Comparison of ENCODE assay signal across 20 cellular contexts in the genomic region with DNA sequence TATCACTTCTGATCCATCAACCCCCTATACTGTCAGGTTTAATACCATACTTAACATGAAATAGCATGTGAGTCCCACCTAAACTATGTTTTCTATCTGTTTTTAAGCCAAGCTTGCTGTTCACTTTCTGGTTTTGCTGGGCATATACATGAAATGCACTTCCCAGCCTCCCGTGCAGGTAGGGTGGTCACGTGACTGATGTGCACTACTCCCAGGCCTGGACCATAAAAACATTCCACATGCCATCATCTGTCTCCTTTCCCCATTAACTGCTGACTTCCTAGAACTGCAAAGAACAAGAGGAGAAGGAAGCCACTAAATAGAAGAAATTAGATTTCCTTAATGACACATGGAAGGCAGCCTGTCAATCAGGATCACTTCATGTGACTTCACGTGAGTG. TPM values are rescaled to one million over a fixed set of nuclear protein-coding genes. Genes with fewer than 3 reads are reported as not detected.
DNase-seq lines count a peak whose midpoint lies in the region; ATAC-seq and TF ChIP-seq lines count a peak whose summit lies in the region.
"Had no signal": no experiment of that assay in that cellular context is flagged by ENCODE, and none has a peak within 500 bp of the region (broad histone marks: within the 10 kb centered on the region; RNA-seq: fewer than 3 reads in every experiment).

No MANE protein-coding gene starts in this region.

- TF ChIP-seq CTCF in osteocyte (IDR thresholded peaks at IDR 0.05), result no peak
- no peak for TF ChIP-seq CTCF in suprapubic skin (IDR thresholded peaks at IDR 0.05)

- no peak for DNase-seq in GM23248
- DNase-seq in osteocyte (ENCODE audit: extremely low spot score, unreplicated experiment), result no peak
- DNase-seq in SKM-1 treated with dmso at 0.1 percent for 144 hours (lab: John Stamatoyannopoulos, UW; ENCODE audit: unreplicated experiment), result no peak
- DNase-seq in middle frontal gyrus (ENCODE audit: extremely low spot score, low spot score), result no peak
- no peak for DNase-seq in epidermal melanocyte (ENCODE audit: insufficient read length, low spot score)
- no peak for DNase-seq in suprapubic skin (ENCODE audit: low spot score in 2 of 2)
- DNase-seq: AML-193, DMS79 treated with DMSO at 0.1 percent for 48 hours, H9, KBM-7, NCI-H1105 treated with DMSO at 0.1 percent for 48 hours, NCI-H1694, NCI-H2081 treated with DMSO at 0.1 percent for 48 hours, NCI-H748 treated with DMSO at 0.1 percent for 48 hours, OCI-M1, SHP77, SK-N-SH had no signal

- ATAC-seq in activated T-helper 17 cell treated with anti-CD3 and anti-CD28 coated beads, Interleukin-2, amount 50 U/mL, for 72 hours (replicated peaks), result no peak

- H3K27me3 ChIP-seq in GM23248 (replicated peaks; ENCODE audit: insufficient read depth) (no peaks in the 10 kb centered on the region), suprapubic skin (no peaks in the 10 kb centered on the region)

- TF ChIP-seq EP300 in suprapubic skin (IDR thresholded peaks at IDR 0.05), result no peak

- intact Hi-C loops in dendritic cell treated with granulocyte-macrophage colony-stimulating factor and Interleukin-4, amounts not matched to agents 40 ng/mL and 50 ng/mL, for 4 days (cut with micrococcal nuclease), result loop anchor here (5.0 kb wide), 2 partner anchors 92 to 428 kb away; a partner anchor contains a TSS

- H3K4me2 ChIP-seq in GM23248 (ENCODE audit: unreplicated experiment), result no peak overlapping the region
- H3K4me2 ChIP-seq: SK-N-SH had no signal

- H3K27ac ChIP-seq in GM23248, result peak overlapping the region; percentile 96
- H3K27ac ChIP-seq in suprapubic skin, result no peak overlapping the region

- TF ChIP-seq POLR2A in suprapubic skin (IDR thresholded peaks at IDR 0.05), result no peak

- peak overlapping the region; percentile 35 for H3K27ac Mint-ChIP-seq in activated T-helper 17 cell treated with anti-CD3 and anti-CD28 coated beads, Interleukin-2, amount 50 U/mL, for 72 hours
- peak overlapping the region; percentile 97 for H3K27ac Mint-ChIP-seq in dendritic cell treated with granulocyte-macrophage colony-stimulating factor and Interleukin-4, amounts not matched to agents 40 ng/mL and 50 ng/mL, for 4 days
- H3K27ac Mint-ChIP-seq in osteocyte (ENCODE audit: unreplicated experiment), result peak overlapping the region; percentile 94
- H3K27ac Mint-ChIP-seq: CD14-positive monocyte, H9 had no signal

- H3K4me1 ChIP-seq in GM23248 (ENCODE audit: insufficient read depth) (peaks cover 86% of the 10 kb centered on the region), suprapubic skin (peaks cover 13% of the 10 kb centered on the region)

- H3F3A ChIP-seq in GM23248 (ENCODE audit: insufficient read depth), result peaks cover 72% of the 10 kb centered on the region

- no peaks in the 10 kb centered on the region for H3K9me2 ChIP-seq in GM23248 (ENCODE audit: insufficient read depth)
- H3K9me2 ChIP-seq: SK-N-SH had no signal

- H3K9me3 Mint-ChIP-seq in activated T-helper 17 cell treated with anti-CD3 and anti-CD28 coated beads, Interleukin-2, amount 50 U/mL, for 72 hours, result peaks cover 4% of the 10 kb centered on the region
- H3K9me3 Mint-ChIP-seq in dendritic cell treated with granulocyte-macrophage colony-stimulating factor and Interleukin-4, amounts not matched to agents 40 ng/mL and 50 ng/mL, for 4 days, result peaks cover 7% of the 10 kb centered on the region
- no peaks in the 10 kb centered on the region for H3K9me3 Mint-ChIP-seq in osteocyte (ENCODE audit: unreplicated experiment)
- H3K9me3 Mint-ChIP-seq: H9 had no signal

- no peak overlapping the region for H3K4me3 ChIP-seq in GM23248
- H3K4me3 ChIP-seq in suprapubic skin, result no peak overlapping the region

- no peaks in the 10 kb centered on the region for H3K79me2 ChIP-seq in GM23248 (ENCODE audit: insufficient read depth)

- H3K36me3 Mint-ChIP-seq in activated T-helper 17 cell treated with anti-CD3 and anti-CD28 coated beads, Interleukin-2, amount 50 U/mL, for 72 hours (ENCODE audit: low read depth), result peaks cover 16% of the 10 kb centered on the region
- H3K36me3 Mint-ChIP-seq in dendritic cell treated with granulocyte-macrophage colony-stimulating factor and Interleukin-4, amounts not matched to agents 40 ng/mL and 50 ng/mL, for 4 days (ENCODE audit: low read depth), result peaks cover 14% of the 10 kb centered on the region
- no peaks in the 10 kb centered on the region for H3K36me3 Mint-ChIP-seq in osteocyte (ENCODE audit: unreplicated experiment)
- H3K36me3 Mint-ChIP-seq: CD14-positive monocyte had no signal

- peaks cover 13% of the 10 kb centered on the region for H3K27me3 Mint-ChIP-seq in activated T-helper 17 cell treated with anti-CD3 and anti-CD28 coated beads, Interleukin-2, amount 50 U/mL, for 72 hours
- no peaks in the 10 kb centered on the region for H3K27me3 Mint-ChIP-seq in dendritic cell treated with granulocyte-macrophage colony-stimulating factor and Interleukin-4, amounts not matched to agents 40 ng/mL and 50 ng/mL, for 4 days
- H3K27me3 Mint-ChIP-seq in osteocyte (ENCODE audit: unreplicated experiment), result no peaks in the 10 kb centered on the region

- 96 to 99% methylated on average over 3 of the region's 3 CpGs for WGBS in GM23248 (ENCODE audit: low coverage in 1 of 2, low lambda C conversion rate in 2 of 2, missing lambda C conversion rate in 2 of 2), 2 experiments
- WGBS in suprapubic skin, result 82% methylated on average over 3 of the region's 3 CpGs

- H4K20me1 ChIP-seq in GM23248 (ENCODE audit: insufficient read depth), result no peaks in the 10 kb centered on the region

- H3K4me1 Mint-ChIP-seq in activated T-helper 17 cell treated with anti-CD3 and anti-CD28 coated beads, Interleukin-2, amount 50 U/mL, for 72 hours, result peaks cover 33% of the 10 kb centered on the region
- H3K4me1 Mint-ChIP-seq in dendritic cell treated with granulocyte-macrophage colony-stimulating factor and Interleukin-4, amounts not matched to agents 40 ng/mL and 50 ng/mL, for 4 days (ENCODE audit: low read depth), result peaks cover 86% of the 10 kb centered on the region
- peaks cover 75% of the 10 kb centered on the region for H3K4me1 Mint-ChIP-seq in osteocyte (ENCODE audit: unreplicated experiment)

- in situ Hi-C loops in GM23248 (cut with MboI), result no loop called here

- no peaks in the 10 kb centered on the region for H3K9me3 ChIP-seq in GM23248 (ENCODE audit: low read depth)
- H3K9me3 ChIP-seq in suprapubic skin, result no peaks in the 10 kb centered on the region
- H3K9me3 ChIP-seq: SK-N-SH had no signal

- H3K4me3 Mint-ChIP-seq in activated T-helper 17 cell treated with anti-CD3 and anti-CD28 coated beads, Interleukin-2, amount 50 U/mL, for 72 hours, result no peak overlapping the region
- H3K4me3 Mint-ChIP-seq in dendritic cell treated with granulocyte-macrophage colony-stimulating factor and Interleukin-4, amounts not matched to agents 40 ng/mL and 50 ng/mL, for 4 days, result no peak overlapping the region
- H3K4me3 Mint-ChIP-seq in osteocyte (ENCODE audit: unreplicated experiment), result no peak overlapping the region
- H3K4me3 Mint-ChIP-seq: CD14-positive monocyte, H9 had no signal

- H3K9ac ChIP-seq in GM23248, result no peak overlapping the region
- H3K9ac ChIP-seq: SK-N-SH had no signal

- H3K36me3 ChIP-seq in GM23248 (ENCODE audit: low read depth), result no peaks in the 10 kb centered on the region
- H3K36me3 ChIP-seq in suprapubic skin, result no peaks in the 10 kb centered on the region

- H2AFZ ChIP-seq in GM23248, result no peak overlapping the region

RNA-seq across cellular contexts. Expression of a gene that starts 40.1 kb away (rescaled TPM):
- 674 and 698 TPM in 2 replicates for total RNA-seq in GM23248 (2014; rRNA removed; shearing (Covaris generic))
- 1,687 and 1,703 TPM in 2 replicates for polyA plus RNA-seq in GM23248 (2016; fragmentation: Nextera tagmentation; extraction: Ambion mirVana)
- total RNA-seq in activated T-helper 17 cell treated with anti-CD3 and anti-CD28 coated beads, Interleukin-2, amount 50 U/mL, for 72 hours, result 10 to 100 TPM in 1 of 2 donors, 1 to 10 TPM in 1; 4.0 to 27.2 TPM
- total RNA-seq in osteocyte, result 781 and 807 TPM in 2 replicates
- 100 to 1,000 TPM in 1 of 4 donors, 10 to 100 TPM in 3; 53.6 to 116 (median 83.2) TPM for total RNA-seq in suprapubic skin

Comparison
In these comparisons a context has a peak if more than half of its experiments do, and no peak if none do; other contexts are left out.
1. H3K27ac Mint-ChIP-seq: peak in every context shown above with its lines; median percentile 97 in dendritic cell treated with granulocyte-macrophage colony-stimulating factor and Interleukin-4, amounts not matched to agents 40 ng/mL and 50 ng/mL, for 4 days; 94 in osteocyte; 35 in activated T-helper 17 cell treated with anti-CD3 and anti-CD28 coated beads, Interleukin-2, amount 50 U/mL, for 72 hours.